In genomic region chr10:73886625-73887024, GRCh38 we compare ENCODE assay signal across 9 cellular contexts. TPM values are rescaled to one million over a fixed set of nuclear protein-coding genes. Genes with fewer than 3 reads are reported as not detected.
DNase-seq lines count a peak whose midpoint lies in the region; ATAC-seq, FAIRE-seq and TF ChIP-seq lines count a peak whose summit lies in the region.
"Had no signal": no experiment of that assay in that cellular context is flagged by ENCODE, and none has a peak within 500 bp of the region (broad histone marks: within the 10 kb centered on the region; RNA-seq: fewer than 3 reads in every experiment).

No MANE protein-coding gene starts in this region.

- H3K27ac ChIP-seq in K562 (ENCODE audit: extremely low read depth, low read depth, low read length), result no peak overlapping the region
- peak overlapping the region; percentile 44 to 83 (median 72) for H3K27ac ChIP-seq in stomach
- H3K27ac ChIP-seq: neutrophil had no signal

- H3K36me3 ChIP-seq in K562 (ENCODE audit: control insufficient read depth, insufficient read depth, low read length), result no peaks in the 10 kb centered on the region
- no peaks in the 10 kb centered on the region for H3K36me3 ChIP-seq in stomach
- H3K36me3 ChIP-seq: neutrophil had no signal

- H3K27ac Mint-ChIP-seq in CD14-positive monocyte, result peak overlapping the region in 2 of 7 donors; percentile 10 to 46

- TF ChIP-seq RAD21 in K562 (CRISPR knock-in tag; conservative IDR thresholded peaks at IDR 0.05 in 1 of 2, IDR thresholded peaks at IDR 0.05 in 1 of 2), result no peak

- H3K27me3 ChIP-seq in K562 (ENCODE audit: control insufficient read depth in 2 of 2, insufficient read depth in 2 of 2, low read length in 2 of 2), result no peaks in the 10 kb centered on the region
- H3K27me3 ChIP-seq in stomach, result no peaks in the 10 kb centered on the region
- H3K27me3 ChIP-seq: neutrophil had no signal

- no TSS peak for BruUV-seq in K562 (replicated peaks; lab: Mats Ljungman, UMichigan)

- TF ChIP-seq EP300 in K562 (IDR thresholded peaks at IDR 0.05; ENCODE audit: low read length) (no peak), stomach (IDR thresholded peaks at IDR 0.05) (no peak)

- in situ Hi-C loops in K562 (cut with MboI), result loop anchor here (5.0 to 10.0 kb wide), 3 partner anchors 48 to 348 kb away; no protein-coding TSS in a partner anchor

- TF ChIP-seq POLR2A in K562 (conservative IDR thresholded peaks at IDR 0.05) (no peak), stomach (IDR thresholded peaks at IDR 0.05) (no peak)

- 8% methylated on average over 1 of the region's 1 CpG for WGBS in K562 (ENCODE audit: insufficient coverage, low coverage, missing lambda C conversion rate)
- 0 to 38% (median 19%) methylated on average over 1 of the region's 1 CpG for WGBS in stomach, 5 donors

- H3K9me1 ChIP-seq in K562 (ENCODE audit: control insufficient read depth, insufficient read depth, low read length), result no peaks in the 10 kb centered on the region

- H3K9ac ChIP-seq in K562 (ENCODE audit: insufficient read depth in 1 of 2, low read depth in 2 of 2, low read length in 2 of 2), result no peak overlapping the region

- CTCF ChIA-PET in K562 (lab: Yijun Ruan, JAX; ENCODE audit: low intra/inter-chr PET ratio), result interaction anchor here (0.6 to 4.9 kb wide), 9 partner anchors 38 to 1349 kb away, joined by 3 to 39 read pairs (median 12); partner anchors contain the start of gene COMTD1

- intact Hi-C loops in K562 (cut with micrococcal nuclease), result loop anchor here (1.0 to 5.0 kb wide), 5 partner anchors 54 to 351 kb away; no protein-coding TSS in a partner anchor
- intact Hi-C loops in stomach (cut with DNase I; ENCODE audit: low total_unique reads), result loop anchor here (5.0 kb wide), 1 partner anchor 56 kb away; no protein-coding TSS in a partner anchor
- intact Hi-C loops in CD14-positive monocyte (cut with micrococcal nuclease), result loop anchor here in 1 of 2 donors (2.0 kb wide), 1 partner anchor 54 kb away; no protein-coding TSS in a partner anchor

- peak; percentile 33 for DNase-seq in HT1080 (ENCODE audit: low read depth)
- DNase-seq in K562 (ENCODE audit: extremely low read depth in 1 of 4, low spot score in 3 of 4), result no peak
- peak; percentile 63 for DNase-seq in kidney tubule cell (ENCODE audit: low spot score)
- DNase-seq in stomach, result no peak
- DNase-seq in AG08395 (ENCODE audit: low spot score), result no peak
- no peak for DNase-seq in CD14-positive monocyte (ENCODE audit: low spot score)
- DNase-seq in SKM-1 (lab: John Stamatoyannopoulos, UW; ENCODE audit: unreplicated experiment), result no peak

- no peaks in the 10 kb centered on the region for H3K79me2 ChIP-seq in K562 (ENCODE audit: control insufficient read depth, insufficient read depth, low read length)

- POLR2A ChIA-PET in K562 (lab: Yijun Ruan, JAX), result interaction anchor here (0.5 to 3.2 kb wide), 11 partner anchors 8 to 437 kb away, joined by 3 to 12 read pairs (median 3); partner anchors contain the start of gene CAMK2G

- peak; percentile 68 for FAIRE-seq in K562 (lab: Jason Lieb, UNC)

- H3K4me3 ChIP-seq in K562 (no peak overlapping the region), stomach (no peak overlapping the region)

- ATAC-seq in K562 (0 out of 3 replicates have a peak, but pooled peaks have one; percentile 4), GM18520 (IDR thresholded peaks at IDR 0.05; ENCODE audit: unreplicated experiment) (no peak)

- TF ChIP-seq CTCF in K562 (IDR thresholded peaks at IDR 0.05 in 2 of 3, conservative IDR thresholded peaks at IDR 0.05 in 1 of 3; ENCODE audit: insufficient read depth in 2 of 3, low read depth in 1 of 3, low read length in 3 of 3) (no peak), stomach (IDR thresholded peaks at IDR 0.05) (no peak), CD14-positive monocyte (IDR thresholded peaks at IDR 0.05) (no peak)

- H3K4me3 Mint-ChIP-seq in CD14-positive monocyte, result peak overlapping the region in 1 of 2 donors; percentile 42

- peak overlapping the region; percentile 11; the same call in 1 of the 2 replicates for H2AFZ ChIP-seq in K562 (ENCODE audit: low read depth, low read length)

- H3K4me1 ChIP-seq in K562 (replicated peaks in 1 of 2; ENCODE audit: control insufficient read depth in 2 of 2, insufficient read depth in 2 of 2, low read length in 2 of 2) (peaks cover 17 to 19% of the 10 kb centered on the region in 2 experiments), stomach (peaks cover 30 to 36% (median 32%) of the 10 kb centered on the region in 4 donors)

- no peaks in the 10 kb centered on the region for H3K36me3 Mint-ChIP-seq in CD14-positive monocyte

- peaks cover 0 to 3% (median 0%) of the 10 kb centered on the region in 7 donors for H3K9me3 Mint-ChIP-seq in CD14-positive monocyte

- H3K9me3 ChIP-seq in K562 (replicated peaks; ENCODE audit: control insufficient read depth, insufficient read depth, low read depth, low read length) (no peaks in the 10 kb centered on the region), stomach (no peaks in the 10 kb centered on the region)
- H3K9me3 ChIP-seq: neutrophil had no signal

- peaks cover 21% of the 10 kb centered on the region for H3K4me1 Mint-ChIP-seq in CD14-positive monocyte

- peaks cover 0 to 2% (median 2%) of the 10 kb centered on the region in 3 donors for H3K27me3 Mint-ChIP-seq in CD14-positive monocyte (ENCODE audit: low read depth in 3 of 3)

- no peak overlapping the region; the same call in 1 of the 2 replicates for H3K4me2 ChIP-seq in K562 (ENCODE audit: insufficient read depth, low read length)

- no peaks in the 10 kb centered on the region for H4K20me1 ChIP-seq in K562 (replicated peaks; ENCODE audit: control insufficient read depth, insufficient read depth, low read length)

TF ChIP-seq in K562, 482 proteins besides CTCF, POLR2A, EP300 and RAD21 (continues in another document):
- TF ChIP-seq PHTF2 (CRISPR knock-in tag; IDR thresholded peaks at IDR 0.05), result no peak
- no peak for TF ChIP-seq HNRNPUL1 (IDR thresholded peaks at IDR 0.05; ENCODE audit: low read length)
- no peak for TF ChIP-seq FOXJ3 (CRISPR knock-in tag; IDR thresholded peaks at IDR 0.05)
- no peak for TF ChIP-seq XRCC5 (IDR thresholded peaks at IDR 0.05; ENCODE audit: low read depth, low read length)
- no peak for TF ChIP-seq SRSF9 (IDR thresholded peaks at IDR 0.05; ENCODE audit: borderline replicate concordance, low read depth, low read length)
- 0 out of 2 replicates have a peak, but pooled peaks have one; percentile 26 for TF ChIP-seq ZNF232 (CRISPR knock-in tag; IDR thresholded peaks at IDR 0.05)
- TF ChIP-seq ZKSCAN1 (IDR thresholded peaks at IDR 0.05; ENCODE audit: low read depth, low read length), result no peak
- no peak for TF ChIP-seq HNRNPL (IDR thresholded peaks at IDR 0.05; ENCODE audit: low read depth, low read length)

RNA-seq across cellular contexts. Expression of gene CAMK2G, which starts 12.3 kb away (rescaled TPM):
- total RNA-seq in HT1080 (2014; rRNA removed; shearing (Covaris generic)), result 27.5 and 32.4 TPM in 2 replicates
- polyA plus RNA-seq in HT1080 (2015; cell fraction: cytosol; rRNA removed), result 27.8 and 34.2 TPM in 2 replicates
- polyA plus RNA-seq in HT1080 (2015; cell fraction: nucleus; rRNA removed), result 62.4 and 65.4 TPM in 2 replicates
- 79.9 and 93.7 TPM in 2 replicates for total RNA-seq in K562 (2011; cell fraction: chromatin; rRNA removed; ENCODE audit: low replicate concordance)
- 44.9 and 53.3 TPM in 2 replicates for total RNA-seq in K562 (2011; cell fraction: nucleolus; rRNA removed)
- 65.0 and 92.5 TPM in 2 replicates for total RNA-seq in K562 (2011; cell fraction: nucleoplasm; rRNA removed)
- 23.4 and 26.7 TPM in 2 replicates for total RNA-seq in K562 (2014; rRNA removed)
- total RNA-seq in K562 (2014; rRNA removed; fragmentation: Illumina TruSeq; extraction: Trizol), result 22.3 and 25.1 TPM in 2 replicates
- total RNA-seq in K562 (2015; rRNA removed; fragmentation: Illumina TruSeq; extraction: Trizol), result 32.2 and 33.2 TPM in 2 replicates
- total RNA-seq in K562 (2021), result 29.5 and 32.6 TPM in 2 replicates
- polyA plus RNA-seq in K562 (2011; rRNA removed), result 37.5 and 41.6 TPM in 2 replicates
- 33.0 and 39.7 TPM in 2 replicates for polyA plus RNA-seq in K562 (2011; cell fraction: cytosol; rRNA removed)
- polyA plus RNA-seq in K562 (2011; cell fraction: nucleus; rRNA removed), result 69.4 and 73.5 TPM in 2 replicates
- polyA plus RNA-seq in K562 (2012), result 27.5 and 30.5 TPM in 2 replicates
- polyA plus RNA-seq in K562 (2014; fragmentation: Illumina TruSeq; extraction: Trizol), result 35.5 and 37.9 TPM in 2 replicates
- 10 to 100 TPM in 1 of 2 experiments, 1 to 10 TPM in 1; 9.0 to 10.4 TPM for polyA plus RNA-seq in K562 (2014; fragmentation: Nextera tagmentation; extraction: Ambion mirVana)
- polyA plus RNA-seq in K562 (2014; rRNA removed), result 36.2 and 37.2 TPM in 2 replicates
- 31.1 and 31.9 TPM in 2 replicates for polyA minus RNA-seq in K562 (2011; rRNA and poly(A)+ RNA removed)
- 18.9 and 20.7 TPM in 2 replicates for polyA minus RNA-seq in K562 (2011; cell fraction: cytosol; rRNA and poly(A)+ RNA removed)
- 25.0 and 38.0 TPM in 2 replicates for polyA minus RNA-seq in K562 (2011; cell fraction: nucleus; rRNA and poly(A)+ RNA removed)
- total RNA-seq in stomach, result 10 to 100 TPM; 28.8 to 93.3 (median 31.9) TPM
- polyA plus RNA-seq in stomach, result 10 to 100 TPM in 2 of 3 donors, 1 to 10 TPM in 1; 7.5 to 22.8 (median 11.0) TPM
- polyA plus RNA-seq in CD14-positive monocyte, result 1 to 10 TPM; 1.7 to 3.0 TPM

RNA-seq across cellular contexts. Expression of gene PLAU, which starts 24.3 kb away (rescaled TPM):
- total RNA-seq in HT1080 (2014; rRNA removed; shearing (Covaris generic)), result 504 and 552 TPM in 2 replicates
- 1,046 and 1,097 TPM in 2 replicates for polyA plus RNA-seq in HT1080 (2015; cell fraction: cytosol; rRNA removed)
- polyA plus RNA-seq in HT1080 (2015; cell fraction: nucleus; rRNA removed), result 1,577 and 1,656 TPM in 2 replicates
- 2.8 and 5.6 TPM in 2 replicates for total RNA-seq in K562 (2011; cell fraction: chromatin; rRNA removed; ENCODE audit: low replicate concordance)
- 4.2 and 6.7 TPM in 2 replicates for total RNA-seq in K562 (2011; cell fraction: nucleolus; rRNA removed)
- total RNA-seq in K562 (2011; cell fraction: nucleoplasm; rRNA removed), result 4.4 and 4.9 TPM in 2 replicates
- 2.1 and 2.9 TPM in 2 replicates for total RNA-seq in K562 (2014; rRNA removed)
- 3.2 and 3.3 TPM in 2 replicates for total RNA-seq in K562 (2014; rRNA removed; fragmentation: Illumina TruSeq; extraction: Trizol)
- 16.9 and 17.5 TPM in 2 replicates for total RNA-seq in K562 (2015; rRNA removed; fragmentation: Illumina TruSeq; extraction: Trizol)
- total RNA-seq in K562 (2021), result 4.1 and 4.4 TPM in 2 replicates
- polyA plus RNA-seq in K562 (2011; rRNA removed), result 3.4 and 5.8 TPM in 2 replicates
- polyA plus RNA-seq in K562 (2011; cell fraction: cytosol; rRNA removed), result 3.7 and 8.0 TPM in 2 replicates
- 11.6 and 17.7 TPM in 2 replicates for polyA plus RNA-seq in K562 (2011; cell fraction: nucleus; rRNA removed)
- polyA plus RNA-seq in K562 (2012), result 11.2 and 47.9 TPM in 2 replicates
- polyA plus RNA-seq in K562 (2014; fragmentation: Illumina TruSeq; extraction: Trizol), result 4.6 and 4.9 TPM in 2 replicates
- polyA plus RNA-seq in K562 (2014; fragmentation: Nextera tagmentation; extraction: Ambion mirVana), result 1 to 10 TPM; 2.3 to 2.5 TPM
- 2.6 and 4.2 TPM in 2 replicates for polyA plus RNA-seq in K562 (2014; rRNA removed)
- 2.6 and 3.6 TPM in 2 replicates for polyA minus RNA-seq in K562 (2011; rRNA and poly(A)+ RNA removed)
- 1.6 and 4.6 TPM in 2 replicates for polyA minus RNA-seq in K562 (2011; cell fraction: cytosol; rRNA and poly(A)+ RNA removed)
- 1.6 and 3.4 TPM in 2 replicates for polyA minus RNA-seq in K562 (2011; cell fraction: nucleus; rRNA and poly(A)+ RNA removed)
- 10 to 100 TPM in 2 of 5 donors, 1 to 10 TPM in 2, not detected in 1; 5.5 to 16.1 (median 9.3) TPM for total RNA-seq in stomach
- polyA plus RNA-seq in stomach, result 10 to 100 TPM in 1 of 3 donors, 1 to 10 TPM in 2; 9.6 to 39.5 (median 9.9) TPM
- under 1 TPM; 0.16 to 0.43 TPM for polyA plus RNA-seq in CD14-positive monocyte

Comparison
In these comparisons a context has a peak if more than half of its experiments do, and no peak if none do; other contexts are left out.
1. DNase-seq: peak in HT1080 (single experiment) and kidney tubule cell (single experiment); none in K562 (0 of 4), stomach (single experiment), AG08395 (single experiment), CD14-positive monocyte (single experiment) and SKM-1 (single experiment).
2. RNA of gene PLAU, which starts 24.3 kb away (total RNA-seq): 504 to 552 TPM in HT1080; 5.5 to 16.1 TPM in stomach and 2.1 to 17.5 TPM in K562; every median in the first group is over 10 times any median in the second.